Comparison of ENCODE assay signal across 8 cellular contexts in genomic region chr4:139557506-139558110, GRCh38. TPM values are rescaled to one million over a fixed set of nuclear protein-coding genes. Genes with fewer than 3 reads are reported as not detected.
DNase-seq lines count a peak whose midpoint lies in the region; ATAC-seq and TF ChIP-seq lines count a peak whose summit lies in the region.

No MANE protein-coding gene starts in this region.

- H3K27me3 Mint-ChIP-seq in progenitor cell of endocrine pancreas, result peaks cover 22% of the 10 kb centered on the region

- no peaks in the 10 kb centered on the region; the same call in 1 of the 2 replicates for H3K36me3 ChIP-seq in DND-41 (ENCODE audit: insufficient read depth, low read length)
- no peaks in the 10 kb centered on the region for H3K36me3 ChIP-seq in Peyer's patch

- H3K4me3 ChIP-seq in DND-41 (ENCODE audit: low read depth in 1 of 2, low read length in 2 of 2) (peak overlapping the region; percentile 65 to 88; a peak in 3 of 4 replicates), Peyer's patch (peak overlapping the region; percentile 83 to 92 (median 85)), epithelial cell of proximal tubule (ENCODE audit: low read depth, low read length) (peak overlapping the region; percentile 69)

- ATAC-seq in DND-41 (ENCODE audit: insufficient read depth, low read depth), result no peak

- H3K4me1 ChIP-seq in DND-41 (ENCODE audit: insufficient read depth, low read length) (peaks cover 42% of the 10 kb centered on the region), Peyer's patch (peaks cover 0 to 27% (median 4%) of the 10 kb centered on the region in 4 donors)

- H2AFZ ChIP-seq in DND-41 (ENCODE audit: low read depth, low read length), result peak overlapping the region; percentile 95

- H3K79me2 ChIP-seq in DND-41 (ENCODE audit: insufficient read depth, low read length), result peaks cover 33% of the 10 kb centered on the region

- H3K27ac ChIP-seq in DND-41 (ENCODE audit: low read length) (0 out of 2 replicates have a peak overlapping the region, but pooled peaks have one; percentile 4), Peyer's patch (peak overlapping the region; percentile 90 to 97 (median 94))

- H3K4me1 Mint-ChIP-seq in progenitor cell of endocrine pancreas (ENCODE audit: low read depth), result peaks cover 50% of the 10 kb centered on the region

- TF ChIP-seq CTCF in DND-41 (IDR thresholded peaks at IDR 0.05; ENCODE audit: borderline replicate concordance, extremely low read depth, low read length, poor library complexity, severe bottlenecking) (no peak), Peyer's patch (IDR thresholded peaks at IDR 0.05) (no peak), epithelial cell of proximal tubule (conservative IDR thresholded peaks at IDR 0.05; ENCODE audit: low read depth, low read length) (no peak), progenitor cell of endocrine pancreas (IDR thresholded peaks at IDR 0.05; ENCODE audit: unreplicated experiment) (no peak)

- H3K27ac Mint-ChIP-seq in progenitor cell of endocrine pancreas, result no peak overlapping the region

- H3K36me3 Mint-ChIP-seq in progenitor cell of endocrine pancreas (ENCODE audit: insufficient read depth), result no peaks in the 10 kb centered on the region

- H3K27me3 ChIP-seq in DND-41 (ENCODE audit: insufficient read depth, low read length, poor library complexity), result peaks cover 24% of the 10 kb centered on the region
- no peaks in the 10 kb centered on the region for H3K27me3 ChIP-seq in Peyer's patch

- DNase-seq in DND-41, result no peak
- no peak for DNase-seq in Peyer's patch
- DNase-seq in epithelial cell of proximal tubule (ENCODE audit: low read depth), result no peak
- no peak for DNase-seq in progenitor cell of endocrine pancreas (ENCODE audit: low spot score, unreplicated experiment)
- DNase-seq in NOMO-1 treated with DMSO at 0.1 percent for 48 hours (lab: John Stamatoyannopoulos, UW; ENCODE audit: unreplicated experiment), result no peak
- no peak for DNase-seq in NCI-H187 (lab: John Stamatoyannopoulos, UW)
- no peak for DNase-seq in NCI-H1092 treated with DMSO at 0.1 percent for 48 hours (lab: John Stamatoyannopoulos, UW)
- no peak for DNase-seq in SW 1271 (lab: John Stamatoyannopoulos, UW)

- H3K9me3 Mint-ChIP-seq in progenitor cell of endocrine pancreas (ENCODE audit: low read depth), result no peaks in the 10 kb centered on the region

- H4K20me1 ChIP-seq in DND-41 (ENCODE audit: insufficient read depth, low read length), result peaks cover 10% of the 10 kb centered on the region; the same call in 1 of the 2 replicates

- H3K9me3 ChIP-seq in DND-41 (ENCODE audit: insufficient read depth, low read length, severe bottlenecking) (no peaks in the 10 kb centered on the region), Peyer's patch (no peaks in the 10 kb centered on the region)

- peak overlapping the region; percentile 94 for H3K4me3 Mint-ChIP-seq in progenitor cell of endocrine pancreas (ENCODE audit: low read depth)

- no peak for TF ChIP-seq POLR2A in Peyer's patch (IDR thresholded peaks at IDR 0.05)

- H3K9ac ChIP-seq in DND-41 (ENCODE audit: low read depth, low read length), result peak overlapping the region; percentile 94

- H3K4me2 ChIP-seq in DND-41 (ENCODE audit: insufficient read depth, low read length), result peak overlapping the region; percentile 97

RNA-seq across cellular contexts. Expression of gene SETD7, which starts 1.6 kb away (rescaled TPM):
- total RNA-seq in Peyer's patch (10 to 100 TPM in 3 of 4 donors, 1 to 10 TPM in 1; 9.3 to 37.1 (median 16.0) TPM), epithelial cell of proximal tubule (21.7 and 29.4 TPM in 2 replicates), progenitor cell of endocrine pancreas (11.9 and 13.8 TPM in 2 replicates)
